In genomic region chr19:51094696-51095279, GRCh38 we compare ENCODE assay signal across 1 cellular context.
TF ChIP-seq lines count a peak whose summit lies in the region.

No MANE protein-coding gene starts in this region.

TF ChIP-seq in endothelial cell of umbilical vein, 7 proteins besides CTCF, POLR2A, EP300 and RAD21 (continued from another document):
- no peak for TF ChIP-seq MAX (IDR thresholded peaks at IDR 0.05; ENCODE audit: insufficient read depth, insufficient read length)
- no peak for TF ChIP-seq JUN (IDR thresholded peaks at IDR 0.05; ENCODE audit: borderline replicate concordance, insufficient read depth, insufficient read length, low read depth)
